In genomic region chr19:38336638-38337359, GRCh38 we compare ENCODE assay signal across 8 cellular contexts. TPM values are rescaled to one million over a fixed set of nuclear protein-coding genes. Genes with fewer than 3 reads are reported as not detected.
DNase-seq lines count a peak whose midpoint lies in the region; ATAC-seq and TF ChIP-seq lines count a peak whose summit lies in the region.

No MANE protein-coding gene starts in this region.

- peak; percentile 34 for TF ChIP-seq POLR2A in GM19193 (IDR thresholded peaks at IDR 0.05; ENCODE audit: extremely low read depth, insufficient read depth, insufficient read length)

- ATAC-seq in HG03378 (IDR thresholded peaks at IDR 0.05; ENCODE audit: unreplicated experiment), result peak; percentile 36

- DNase-seq in AG20443 (ENCODE audit: low spot score) (peak; percentile 95), NCI-H510A (lab: John Stamatoyannopoulos, UW) (peak; percentile 89), cerebellum (ENCODE audit: low spot score) (peak; percentile 95), kidney tubule cell (ENCODE audit: low spot score) (peak; percentile 96)
- peak; percentile 94 for DNase-seq in activated CD4-positive, alpha-beta T cell treated with anti-CD3 and anti-CD28 coated beads for 1 hour
- peak; percentile 95 to 97 for DNase-seq in stimulated activated CD4-positive, alpha-beta T cell treated with anti-CD3 and anti-CD28 coated beads, Interleukin-15, amount 100 ng/mL, for 48 hours (ENCODE audit: low read depth in 2 of 2)

RNA-seq across cellular contexts. Expression of gene CATSPERG, which starts 1.2 kb away (rescaled TPM):
- 27.9 TPM for total RNA-seq in cerebellum

RNA-seq across cellular contexts. Expression of gene KCNK6, which starts 17.2 kb away (rescaled TPM):
- total RNA-seq in cerebellum, result 1.7 TPM

RNA-seq across cellular contexts. Expression of gene YIF1B, which starts 21.1 kb away (rescaled TPM):
- total RNA-seq in cerebellum, result 25.5 TPM

RNA-seq across cellular contexts. Expression of gene C19orf33, which starts 32.7 kb away (rescaled TPM):
- not detected for total RNA-seq in cerebellum

RNA-seq across cellular contexts. Expression of gene PSMD8, which starts 37.6 kb away (rescaled TPM):
- total RNA-seq in cerebellum, result 99.2 TPM

Comparison
In these comparisons a context has a peak if more than half of its experiments do, and no peak if none do; other contexts are left out.
1. Peak in every context shown above with its lines: DNase-seq and ATAC-seq.